17 cellular contexts compared by ENCODE assay signal in genomic region chr6:149915970-149916865, GRCh38. TPM values are rescaled to one million over a fixed set of nuclear protein-coding genes. Genes with fewer than 3 reads are reported as not detected.
DNase-seq lines count a peak whose midpoint lies in the region; TF ChIP-seq lines count a peak whose summit lies in the region.
"Had no signal": no experiment of that assay in that cellular context is flagged by ENCODE, and none has a peak within 500 bp of the region (broad histone marks: within the 10 kb centered on the region; RNA-seq: fewer than 3 reads in every experiment).

No MANE protein-coding gene starts in this region.

- no peak for TF ChIP-seq CTCF in chondrocyte (IDR thresholded peaks at IDR 0.05)

- H2AFZ ChIP-seq in neuronal stem cell (ENCODE audit: low read length) = no peak overlapping the region

- no peak overlapping the region for H2BK15ac ChIP-seq in neuronal stem cell (ENCODE audit: low read length)

- H2BK120ac ChIP-seq in neuronal stem cell (ENCODE audit: low read depth, low read length) = no peak overlapping the region

- H3K79me1 ChIP-seq in neuronal stem cell (ENCODE audit: low read depth, low read length) = no peaks in the 10 kb centered on the region

- H3K36me3 Mint-ChIP-seq in chondrocyte (ENCODE audit: low read depth) = peaks cover 2% of the 10 kb centered on the region
- H3K36me3 Mint-ChIP-seq: CD8-positive, alpha-beta memory T cell had no signal

- H3K9ac ChIP-seq in neuronal stem cell (ENCODE audit: low read depth, low read length, poor library complexity) = no peak overlapping the region
- H3K9ac ChIP-seq: BLaER1 had no signal

- H3K4me2 ChIP-seq in neuronal stem cell (ENCODE audit: insufficient read depth, low read length, poor library complexity, severe bottlenecking) = no peak overlapping the region
- H3K4me2 ChIP-seq: BLaER1 had no signal

- H3K4me3 Mint-ChIP-seq in chondrocyte (ENCODE audit: unreplicated experiment) = no peak overlapping the region
- H3K4me3 Mint-ChIP-seq: CD8-positive, alpha-beta memory T cell had no signal

- no peak overlapping the region for H4K8ac ChIP-seq in neuronal stem cell (ENCODE audit: low read depth, low read length)

- H4K91ac ChIP-seq in neuronal stem cell (ENCODE audit: low read depth, low read length, poor library complexity) = no peak overlapping the region

- no peaks in the 10 kb centered on the region for H3K36me3 ChIP-seq in neuronal stem cell (replicated peaks in 1 of 2; ENCODE audit: control insufficient read depth in 2 of 2, insufficient read depth in 2 of 2, low read length in 2 of 2)
- H3K36me3 ChIP-seq: BLaER1, HAP-1 had no signal

- H3K18ac ChIP-seq in neuronal stem cell (ENCODE audit: low read length) = no peak overlapping the region

- peaks cover 0 to 41% (median 12%) of the 10 kb centered on the region in 3 experiments for H3K27me3 ChIP-seq in neuronal stem cell (ENCODE audit: control insufficient read depth in 3 of 3, insufficient read depth in 3 of 3, low read depth in 1 of 3, low read length in 3 of 3)

- no peak overlapping the region for H3K4ac ChIP-seq in neuronal stem cell (ENCODE audit: low read length)

- H3K27ac ChIP-seq in neuronal stem cell (replicated peaks; ENCODE audit: low read length) = no peak overlapping the region
- H3K27ac ChIP-seq: 22Rv1, BLaER1 had no signal

- H3K14ac ChIP-seq in neuronal stem cell (ENCODE audit: low read length) = no peak overlapping the region

- no peaks in the 10 kb centered on the region for H3K9me3 Mint-ChIP-seq in chondrocyte (ENCODE audit: low read depth)

- no peak overlapping the region for H3K27ac Mint-ChIP-seq in chondrocyte (ENCODE audit: unreplicated experiment)
- H3K27ac Mint-ChIP-seq: CD8-positive, alpha-beta memory T cell had no signal

- peaks cover 11% of the 10 kb centered on the region for H3K27me3 Mint-ChIP-seq in chondrocyte (ENCODE audit: low read depth)

- H3K9me3 ChIP-seq in neuronal stem cell (replicated peaks in 1 of 2; ENCODE audit: control insufficient read depth in 2 of 2, insufficient read depth in 1 of 2, low read depth in 1 of 2, low read length in 2 of 2) = peaks cover 0 to under 1% of the 10 kb centered on the region in 2 donors
- H3K9me3 ChIP-seq: BLaER1, Caco-2, HAP-1 had no signal

- no peaks in the 10 kb centered on the region for H3K4me1 Mint-ChIP-seq in chondrocyte (ENCODE audit: low read depth)
- H3K4me1 Mint-ChIP-seq: CD8-positive, alpha-beta memory T cell had no signal

- peak overlapping the region; percentile 16 for H2BK5ac ChIP-seq in neuronal stem cell (ENCODE audit: low read length)

- DNase-seq in activated CD8-positive, alpha-beta memory T cell treated with anti-CD3 and anti-CD28 coated beads for 24 hours = peak; percentile 44
- DNase-seq in activated CD8-positive, alpha-beta memory T cell treated with anti-CD3 and anti-CD28 coated beads, Interleukin-2, amount 50 U/mL, for 48 hours = no peak
- DNase-seq in chondrocyte (ENCODE audit: low spot score) = peak; percentile 51
- no peak for DNase-seq in neuronal stem cell (ENCODE audit: low spot score)
- peak; percentile 15 for DNase-seq in stimulated activated CD8-positive, alpha-beta memory T cell treated with anti-CD3 and anti-CD28 coated beads, Interleukin-4, amount 100 ng/mL, for 48 hours
- DNase-seq in GDM1 (lab: John Stamatoyannopoulos, UW) = no peak
- no peak for DNase-seq in AML-193 (lab: John Stamatoyannopoulos, UW)
- DNase-seq in T-helper 1 cell = no peak
- DNase-seq: Caco-2; CD8-positive, alpha-beta memory T cell; DND-41; GF-D8 had no signal

- H2AK5ac ChIP-seq in neuronal stem cell (ENCODE audit: low read depth, low read length) = no peak overlapping the region

- no CpG with 5 or more reads among the region's 10 CpGs for WGBS in neuronal stem cell (ENCODE audit: extremely low coverage in 2 of 2, insufficient read length in 2 of 2, insufficient replicate concordance in 1 of 2), 2 donors

- no peak overlapping the region for H3K23ac ChIP-seq in neuronal stem cell (ENCODE audit: low read depth, low read length, poor library complexity)

- no peaks in the 10 kb centered on the region for H3K4me1 ChIP-seq in neuronal stem cell (ENCODE audit: control insufficient read depth in 2 of 2, insufficient read depth in 1 of 2, low read depth in 1 of 2, low read length in 2 of 2)
- H3K4me1 ChIP-seq: BLaER1, Caco-2, HAP-1 had no signal

- peak overlapping the region in 1 of 2 donors; percentile 37 for H3K4me3 ChIP-seq in neuronal stem cell (ENCODE audit: low read length in 2 of 2)
- H3K4me3 ChIP-seq: BLaER1, HAP-1 had no signal

- H2BK12ac ChIP-seq in neuronal stem cell (ENCODE audit: low read length) = no peak overlapping the region

RNA-seq across cellular contexts. Expression of gene RAET1G, which starts 6.7 kb away (rescaled TPM):
- total RNA-seq in chondrocyte = 0.51 to 0.60 TPM (median 0.54 TPM) in 3 replicates
- 0.04 TPM for polyA plus RNA-seq in neuronal stem cell (2013, experiment 1 of 2)
- not detected for polyA plus RNA-seq in neuronal stem cell (2013, experiment 2 of 2)
- total RNA-seq: Caco-2; CD8-positive, alpha-beta memory T cell; H1 had no signal
- polyA plus RNA-seq: CD8-positive, alpha-beta memory T cell had no signal

RNA-seq across cellular contexts. Expression of gene RAET1E, which starts 18.3 kb away (rescaled TPM):
- not detected in 3 replicates for total RNA-seq in chondrocyte
- polyA plus RNA-seq in neuronal stem cell (2013, experiment 1 of 2) = not detected
- polyA plus RNA-seq in neuronal stem cell (2013, experiment 2 of 2) = not detected
- total RNA-seq: Caco-2; CD8-positive, alpha-beta memory T cell; H1 had no signal
- polyA plus RNA-seq: CD8-positive, alpha-beta memory T cell; H1 had no signal

RNA-seq across cellular contexts. Expression of gene ULBP2, which starts 25.6 kb away (rescaled TPM):
- 7.7 to 15.1 TPM (median 13.9 TPM) in 3 replicates for total RNA-seq in chondrocyte
- not detected for polyA plus RNA-seq in neuronal stem cell (2013, experiment 1 of 2)
- 0.03 TPM for polyA plus RNA-seq in neuronal stem cell (2013, experiment 2 of 2)
- total RNA-seq: H1 had no signal

RNA-seq across cellular contexts. Expression of gene ULBP1, which starts 47.5 kb away (rescaled TPM):
- 2.8 to 29.8 TPM (median 29.8 TPM) in 3 replicates for total RNA-seq in chondrocyte
- 2.0 TPM for polyA plus RNA-seq in neuronal stem cell (2013, experiment 1 of 2)
- 2.1 TPM for polyA plus RNA-seq in neuronal stem cell (2013, experiment 2 of 2)
- total RNA-seq: HT1080 had no signal
- polyA plus RNA-seq: CD8-positive, alpha-beta memory T cell had no signal

RNA-seq across cellular contexts. Expression of gene LRP11, which starts 52.1 kb away (rescaled TPM):
- total RNA-seq in chondrocyte = 61.4 to 81.7 TPM (median 61.9 TPM) in 3 replicates
- 4.7 TPM for polyA plus RNA-seq in neuronal stem cell (2013, experiment 1 of 2)
- 4.9 TPM for polyA plus RNA-seq in neuronal stem cell (2013, experiment 2 of 2)

Comparison
In these comparisons a context has a peak if more than half of its experiments do, and no peak if none do; other contexts are left out.
1. DNase-seq: peak in activated CD8-positive, alpha-beta memory T cell treated with anti-CD3 and anti-CD28 coated beads for 24 hours (single experiment), chondrocyte (single experiment) and stimulated activated CD8-positive, alpha-beta memory T cell treated with anti-CD3 and anti-CD28 coated beads, Interleukin-4, amount 100 ng/mL, for 48 hours (single experiment); none in activated CD8-positive, alpha-beta memory T cell treated with anti-CD3 and anti-CD28 coated beads, Interleukin-2, amount 50 U/mL, for 48 hours (single experiment), neuronal stem cell (single experiment), GDM1 (single experiment), AML-193 (0 of 2) and T-helper 1 cell (0 of 5).